8 cellular contexts compared by ENCODE assay signal in genomic region chr2:113757059-113757657, GRCh38. TPM values are rescaled to one million over a fixed set of nuclear protein-coding genes. Genes with fewer than 3 reads are reported as not detected.
DNase-seq lines count a peak whose midpoint lies in the region; ATAC-seq and TF ChIP-seq lines count a peak whose summit lies in the region.

No MANE protein-coding gene starts in this region.

- H3K4me3 ChIP-seq in GM12864 (ENCODE audit: low read depth, low read length): peak overlapping the region; percentile 78
- H3K4me3 ChIP-seq in PC-3 (ENCODE audit: low read length): peak overlapping the region; percentile 69
- peak overlapping the region; percentile 98 for H3K4me3 ChIP-seq in endodermal cell (ENCODE audit: low read length)
- peak overlapping the region; percentile 89 to 95 for H3K4me3 ChIP-seq in neuronal stem cell (ENCODE audit: low read length in 2 of 2)

- BruUV-seq in PC-3 (replicated peaks; lab: Mats Ljungman, UMichigan): TSS peak; percentile 96

- intact Hi-C loops in PC-3 (cut with micrococcal nuclease): loop anchor here (2.0 to 10.0 kb wide), 2 partner anchors 122 to 208 kb away; no protein-coding TSS in a partner anchor

- H3K36me3 ChIP-seq in PC-3 (ENCODE audit: low read depth, low read length): peaks cover 9% of the 10 kb centered on the region
- peaks cover 13% of the 10 kb centered on the region for H3K36me3 ChIP-seq in endodermal cell (ENCODE audit: control insufficient read depth, insufficient read depth, low read length)
- peaks cover 0 to 12% of the 10 kb centered on the region in 2 donors for H3K36me3 ChIP-seq in neuronal stem cell (replicated peaks in 1 of 2; ENCODE audit: control insufficient read depth in 2 of 2, insufficient read depth in 2 of 2, low read length in 2 of 2)

- H3K4me2 ChIP-seq in PC-3 (ENCODE audit: low read length) (peak overlapping the region; percentile 78), neuronal stem cell (ENCODE audit: insufficient read depth, low read length, poor library complexity, severe bottlenecking) (peak overlapping the region; percentile 63)

- CTCF ChIA-PET in PC-3 (lab: Charles Lee): no interaction called here

- H2AFZ ChIP-seq in PC-3 (ENCODE audit: low read length) (peak overlapping the region; percentile 94), neuronal stem cell (ENCODE audit: low read length) (peak overlapping the region; percentile 99)

- H3K4me1 ChIP-seq in PC-3 (ENCODE audit: insufficient read depth, low read length) (peaks cover 16% of the 10 kb centered on the region), endodermal cell (ENCODE audit: control insufficient read depth, insufficient read depth, low read length) (no peaks in the 10 kb centered on the region), neuronal stem cell (ENCODE audit: control insufficient read depth in 2 of 2, insufficient read depth in 1 of 2, low read depth in 1 of 2, low read length in 2 of 2) (peaks cover 0 to 5% of the 10 kb centered on the region in 2 donors)

- H2BK12ac ChIP-seq in neuronal stem cell (ENCODE audit: low read length): no peak overlapping the region

- H3K9me2 ChIP-seq in PC-3 (replicated peaks; ENCODE audit: low read length): no peaks in the 10 kb centered on the region

- peaks cover 10% of the 10 kb centered on the region for H3K4me1 Mint-ChIP-seq in endodermal cell

- no peak overlapping the region for H3K23ac ChIP-seq in neuronal stem cell (ENCODE audit: low read depth, low read length, poor library complexity)

- DNase-seq in GM12864 (ENCODE audit: low read depth) (no peak), PC-3 (no peak), endodermal cell (no peak), neuronal stem cell (ENCODE audit: low spot score) (no peak), NCI-H1930 (lab: John Stamatoyannopoulos, UW) (no peak), cortex of kidney (lab: John Stamatoyannopoulos, UW) (no peak), COLO829 (ENCODE audit: low spot score) (no peak)

- H3K9ac ChIP-seq in PC-3 (ENCODE audit: low read length) (peak overlapping the region; percentile 89), endodermal cell (ENCODE audit: extremely low read depth, low read length, poor library complexity, severe bottlenecking) (peak overlapping the region; percentile 92), neuronal stem cell (ENCODE audit: low read depth, low read length, poor library complexity) (no peak overlapping the region)

- H3K79me1 ChIP-seq in neuronal stem cell (ENCODE audit: low read depth, low read length): peaks cover 3% of the 10 kb centered on the region

- POLR2A ChIA-PET in PC-3 (lab: Charles Lee; ENCODE audit: unreplicated experiment): interaction anchor here (0.7 to 1.8 kb wide), 4 partner anchors 50 to 133 kb away, joined by 4 to 16 read pairs (median 8); partner anchors contain the start of gene ACTR3

- peaks cover 4% of the 10 kb centered on the region for H3F3A ChIP-seq in PC-3 (ENCODE audit: low read length, unreplicated experiment)

- peak overlapping the region; percentile 96 for H3K27ac Mint-ChIP-seq in endodermal cell

- 37 to 39% methylated on average over 9 to 17 of the region's 17 CpGs for WGBS in endodermal cell (ENCODE audit: insufficient coverage in 1 of 2, insufficient read length in 1 of 2), 2 experiments
- WGBS in neuronal stem cell (ENCODE audit: extremely low coverage in 2 of 2, insufficient read length in 2 of 2, insufficient replicate concordance in 1 of 2), 2 donors: no CpG with 5 or more reads among the region's 17 CpGs

- no peak overlapping the region for H4K8ac ChIP-seq in neuronal stem cell (ENCODE audit: low read depth, low read length)

- H2BK5ac ChIP-seq in neuronal stem cell (ENCODE audit: low read length): no peak overlapping the region

- H3K79me2 ChIP-seq in PC-3 (ENCODE audit: low read length): peaks cover 45% of the 10 kb centered on the region

- peaks cover 5% of the 10 kb centered on the region for H3K27me3 Mint-ChIP-seq in endodermal cell (ENCODE audit: insufficient read depth)

- H3K27me3 ChIP-seq in PC-3 (ENCODE audit: low read length): no peaks in the 10 kb centered on the region
- H3K27me3 ChIP-seq in endodermal cell (ENCODE audit: control insufficient read depth, insufficient read depth, low read length, poor library complexity, severe bottlenecking): no peaks in the 10 kb centered on the region
- H3K27me3 ChIP-seq in neuronal stem cell (ENCODE audit: control insufficient read depth in 3 of 3, insufficient read depth in 3 of 3, low read depth in 1 of 3, low read length in 3 of 3): no peaks in the 10 kb centered on the region

- H2BK15ac ChIP-seq in neuronal stem cell (ENCODE audit: low read length): no peak overlapping the region

- no peak overlapping the region for H3K18ac ChIP-seq in neuronal stem cell (ENCODE audit: low read length)

- H3K9me3 ChIP-seq in PC-3 (ENCODE audit: low read length): no peaks in the 10 kb centered on the region
- no peaks in the 10 kb centered on the region for H3K9me3 ChIP-seq in endodermal cell (ENCODE audit: control insufficient read depth, low read length)
- no peaks in the 10 kb centered on the region for H3K9me3 ChIP-seq in neuronal stem cell (replicated peaks in 1 of 2; ENCODE audit: control insufficient read depth in 2 of 2, insufficient read depth in 1 of 2, low read depth in 1 of 2, low read length in 2 of 2)

- TF ChIP-seq CTCF in GM12864 (IDR thresholded peaks at IDR 0.05; ENCODE audit: low read depth, low read length, missing control alignments) (no peak), PC-3 (conservative IDR thresholded peaks at IDR 0.05; ENCODE audit: low read depth, low read length) (no peak), endodermal cell (conservative IDR thresholded peaks at IDR 0.05) (no peak)

- peak overlapping the region; percentile 79 for H3K27ac ChIP-seq in PC-3 (ENCODE audit: low read length)
- H3K27ac ChIP-seq in endodermal cell (ENCODE audit: low read depth, low read length): peak overlapping the region; percentile 62
- H3K27ac ChIP-seq in neuronal stem cell (replicated peaks; ENCODE audit: low read length): peak overlapping the region; percentile 88

- H4K20me1 ChIP-seq in PC-3 (ENCODE audit: low read length): peaks cover 12% of the 10 kb centered on the region

- H2AK5ac ChIP-seq in neuronal stem cell (ENCODE audit: low read depth, low read length): no peak overlapping the region

- H3K4ac ChIP-seq in neuronal stem cell (ENCODE audit: low read length): no peak overlapping the region

- no peak overlapping the region for H2BK120ac ChIP-seq in neuronal stem cell (ENCODE audit: low read depth, low read length)

- H3K9me3 Mint-ChIP-seq in endodermal cell: no peaks in the 10 kb centered on the region

- H3K36me3 Mint-ChIP-seq in endodermal cell (ENCODE audit: low read depth): peaks cover 7% of the 10 kb centered on the region

- H3K4me3 Mint-ChIP-seq in endodermal cell: peak overlapping the region; percentile 79

- H3K14ac ChIP-seq in neuronal stem cell (ENCODE audit: low read length): no peak overlapping the region

- H4K91ac ChIP-seq in neuronal stem cell (ENCODE audit: low read depth, low read length, poor library complexity): no peak overlapping the region

- ATAC-seq in PC-3 (no peak), GM18498 (IDR thresholded peaks at IDR 0.05; ENCODE audit: unreplicated experiment) (no peak)

RNA-seq across cellular contexts. Expression of gene SLC35F5, which starts 0.7 kb away (rescaled TPM):
- total RNA-seq in PC-3 (2014; rRNA removed): 41.1 and 55.3 TPM in 2 replicates
- total RNA-seq in endodermal cell: 10 to 100 TPM; 37.1 to 39.0 TPM
- polyA plus RNA-seq in endodermal cell (2013, experiment 1 of 2): 34.7 TPM
- 25.9 TPM for polyA plus RNA-seq in endodermal cell (2013, experiment 2 of 2)
- polyA plus RNA-seq in neuronal stem cell (2013, experiment 1 of 2): 18.6 TPM
- 18.4 TPM for polyA plus RNA-seq in neuronal stem cell (2013, experiment 2 of 2)
